In the genomic region with DNA sequence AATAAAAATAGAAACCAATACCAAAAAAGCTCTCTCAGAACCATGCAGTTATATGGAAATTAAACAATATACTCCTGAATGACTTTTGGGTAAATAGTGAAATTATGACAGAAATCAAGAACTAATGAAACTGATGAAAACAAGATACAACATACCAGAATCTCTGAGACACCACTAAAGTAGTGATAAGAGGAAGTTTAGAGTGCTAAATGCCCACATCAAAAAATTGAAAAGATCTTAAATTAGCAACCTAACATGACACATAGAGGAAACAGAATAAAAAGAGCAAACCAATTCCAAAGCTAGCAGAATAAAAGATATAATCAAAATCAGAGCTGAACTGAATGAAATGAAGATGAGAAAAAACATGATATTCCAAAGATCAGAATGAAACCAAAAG, we compare ENCODE assay signal across 18 cellular contexts.
DNase-seq lines count a peak whose midpoint lies in the region; ATAC-seq lines count a peak whose summit lies in the region.
"Had no signal": no experiment of that assay in that cellular context is flagged by ENCODE, and none has a peak within 500 bp of the region (broad histone marks: within the 10 kb centered on the region; RNA-seq: fewer than 3 reads in every experiment).

No MANE protein-coding gene starts in this region.

- H3K9me3 Mint-ChIP-seq in stimulated activated naive CD8-positive, alpha-beta T cell treated with anti-CD3 and anti-CD28 coated beads, Interleukin-15, amount 100 ng/mL, for 72 hours, result peaks cover 7 to 10% of the 10 kb centered on the region in 2 donors
- H3K9me3 Mint-ChIP-seq in naive thymus-derived CD4-positive, alpha-beta T cell, result peaks cover 0 to 27% (median 16%) of the 10 kb centered on the region in 11 donors

- no peak overlapping the region for H3K4me3 ChIP-seq in naive thymus-derived CD4-positive, alpha-beta T cell (ENCODE audit: low read length)

- H3K27ac ChIP-seq in naive thymus-derived CD4-positive, alpha-beta T cell (ENCODE audit: low read depth, low read length), result no peak overlapping the region

- peaks cover 0 to 13% (median 7%) of the 10 kb centered on the region in 5 donors for H3K36me3 Mint-ChIP-seq in naive thymus-derived CD4-positive, alpha-beta T cell

- no peaks in the 10 kb centered on the region for H3K4me1 ChIP-seq in naive thymus-derived CD4-positive, alpha-beta T cell (ENCODE audit: control insufficient read depth in 2 of 2, insufficient read depth in 2 of 2, low read length in 2 of 2)

- no peaks in the 10 kb centered on the region for H3K27me3 ChIP-seq in naive thymus-derived CD4-positive, alpha-beta T cell (ENCODE audit: control insufficient read depth in 2 of 2, insufficient read depth in 2 of 2, low read length in 2 of 2)

- intact Hi-C loops in naive thymus-derived CD4-positive, alpha-beta T cell (cut with micrococcal nuclease), result no loop called here

- CTCF ChIA-PET in naive thymus-derived CD4-positive, alpha-beta T cell (lab: Charles Lee), result no interaction called here

- ATAC-seq in stimulated activated naive CD8-positive, alpha-beta T cell treated with anti-CD3 and anti-CD28 coated beads, Interleukin-15, amount 100 ng/mL, for 72 hours, result peak; percentile 33
- ATAC-seq in stimulated activated naive CD8-positive, alpha-beta T cell treated with anti-CD3 and anti-CD28 coated beads, Interleukin-15, Interleukin-2, amounts not matched to agents 100 U/mL and 50 U/mL, for 24 hours, result no peak
- ATAC-seq in naive thymus-derived CD4-positive, alpha-beta T cell, result no peak

- H3K27me3 Mint-ChIP-seq in stimulated activated naive CD8-positive, alpha-beta T cell treated with anti-CD3 and anti-CD28 coated beads, Interleukin-15, amount 100 ng/mL, for 72 hours, result no peaks in the 10 kb centered on the region
- no peaks in the 10 kb centered on the region for H3K27me3 Mint-ChIP-seq in naive thymus-derived CD4-positive, alpha-beta T cell
- H3K27me3 Mint-ChIP-seq: CD4-positive, alpha-beta T cell; IgD-negative memory B cell had no signal

- H3K4me3 Mint-ChIP-seq in stimulated activated naive CD8-positive, alpha-beta T cell treated with anti-CD3 and anti-CD28 coated beads, Interleukin-15, amount 100 ng/mL, for 72 hours, result peak overlapping the region in 1 of 2 donors; percentile 15
- peak overlapping the region in 7 of 10 donors; percentile 2 to 49 (median 21) for H3K4me3 Mint-ChIP-seq in naive thymus-derived CD4-positive, alpha-beta T cell
- H3K4me3 Mint-ChIP-seq: CD4-positive, alpha-beta T cell had no signal

- peaks cover 18% of the 10 kb centered on the region for H3K4me1 Mint-ChIP-seq in stimulated activated naive CD8-positive, alpha-beta T cell treated with anti-CD3 and anti-CD28 coated beads, Interleukin-15, amount 100 ng/mL, for 72 hours
- peaks cover 6 to 26% (median 22%) of the 10 kb centered on the region in 7 donors for H3K4me1 Mint-ChIP-seq in naive thymus-derived CD4-positive, alpha-beta T cell

- H3K9me3 ChIP-seq in naive thymus-derived CD4-positive, alpha-beta T cell (ENCODE audit: control insufficient read depth in 2 of 3, low read length in 3 of 3), result no peaks in the 10 kb centered on the region

- no peak for DNase-seq in stimulated activated naive CD8-positive, alpha-beta T cell treated with anti-CD3 and anti-CD28 coated beads, Interleukin-15, amount 100 ng/mL, for 72 hours
- DNase-seq in stimulated activated naive CD8-positive, alpha-beta T cell treated with anti-CD3 and anti-CD28 coated beads, Interleukin-15, Interleukin-2, amounts not matched to agents 100 U/mL and 50 U/mL, for 24 hours, result no peak
- peak; percentile 67 for DNase-seq in MV-4-11 (lab: John Stamatoyannopoulos, UW)
- peak in 1 of 9 donors; percentile 3 for DNase-seq in naive thymus-derived CD4-positive, alpha-beta T cell
- no peak for DNase-seq in effector CD8-positive, alpha-beta T cell (lab: John Stamatoyannopoulos, UW)
- DNase-seq in NCI-H82 treated with DMSO at 0.1 percent for 48 hours (lab: John Stamatoyannopoulos, UW; ENCODE audit: unreplicated experiment), result no peak
- no peak for DNase-seq in NCI-H1105 (lab: John Stamatoyannopoulos, UW)
- DNase-seq: ACHN; AML-193; CD4-positive, alpha-beta T cell; DMS79 treated with DMSO at 0.1 percent for 48 hours; HCEC 1CT; NCI-H1436 treated with DMSO at 0.1 percent for 48 hours; NCI-H2081; NCI-H510A; NCI-H82; SHP77 treated with DMSO at 0.1 percent for 48 hours had no signal

- H3K27ac Mint-ChIP-seq in stimulated activated naive CD8-positive, alpha-beta T cell treated with anti-CD3 and anti-CD28 coated beads, Interleukin-15, amount 100 ng/mL, for 72 hours, result peak overlapping the region in 1 of 2 donors; percentile 29
- peak overlapping the region in 1 of 9 donors; percentile 19 for H3K27ac Mint-ChIP-seq in naive thymus-derived CD4-positive, alpha-beta T cell
- H3K27ac Mint-ChIP-seq: CD4-positive, alpha-beta T cell had no signal

- no peaks in the 10 kb centered on the region for H3K36me3 ChIP-seq in naive thymus-derived CD4-positive, alpha-beta T cell (ENCODE audit: control insufficient read depth in 2 of 3, insufficient read depth in 3 of 3, low read length in 3 of 3)

- POLR2A ChIA-PET in naive thymus-derived CD4-positive, alpha-beta T cell (lab: Charles Lee), result no interaction called here
